Comparison of ENCODE assay signal across 8 cellular contexts in the genomic region with DNA sequence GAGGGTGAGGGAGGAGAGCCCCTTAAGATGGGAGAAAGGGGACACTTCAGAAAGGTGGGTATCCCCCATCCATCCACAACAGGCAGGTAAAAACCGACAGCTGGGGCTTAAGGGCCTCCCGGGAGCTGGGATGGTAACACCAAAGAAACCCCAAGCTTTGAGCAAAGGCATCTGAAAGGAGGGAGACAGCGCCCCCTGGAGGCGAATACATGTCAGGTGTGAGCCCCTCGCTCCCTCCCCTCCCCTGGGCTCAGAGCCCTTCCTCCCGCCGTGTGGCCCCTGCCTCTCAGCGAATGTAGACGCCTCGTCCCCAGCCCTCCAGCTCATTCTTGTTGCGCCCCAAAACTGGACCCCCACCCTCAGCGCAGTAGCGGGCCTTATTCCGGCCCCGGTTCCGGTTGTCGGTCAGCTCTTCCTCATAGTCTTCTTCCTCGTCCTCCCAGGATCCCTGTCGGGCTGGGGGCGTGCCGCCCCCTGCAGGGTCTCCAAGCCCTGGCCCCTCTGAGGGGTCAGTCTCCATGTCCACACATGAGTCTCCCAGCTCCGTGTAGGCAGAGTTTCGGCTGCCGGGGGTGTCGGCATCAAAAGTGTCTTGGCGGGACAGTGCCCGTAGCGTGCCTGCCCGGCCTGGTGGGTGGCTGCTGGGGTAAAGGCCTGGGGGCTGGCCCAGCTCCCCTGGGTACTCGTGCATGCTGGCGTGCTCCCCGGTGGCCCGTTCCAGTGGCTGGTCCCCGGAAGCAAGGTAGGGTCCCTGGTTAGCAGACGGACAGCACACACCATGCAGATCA. TPM values are rescaled to one million over a fixed set of nuclear protein-coding genes. Genes with fewer than 3 reads are reported as not detected.
DNase-seq lines count a peak whose midpoint lies in the region; ATAC-seq and TF ChIP-seq lines count a peak whose summit lies in the region.

No MANE protein-coding gene starts in this region.

- peaks cover 6% of the 10 kb centered on the region for H3K4me1 Mint-ChIP-seq in memory B cell

- peak; percentile 81 for DNase-seq in activated gamma-delta T cell treated with Interleukin-2 at 50 U/mL for 16 hours
- no peak for DNase-seq in activated gamma-delta T cell (lab: John Stamatoyannopoulos, UW)
- DNase-seq in NCI-H510A (lab: John Stamatoyannopoulos, UW): peak; percentile 42
- peak; percentile 65 to 66 for DNase-seq in activated CD4-positive, alpha-beta T cell treated with anti-CD3 and anti-CD28 coated beads, Interleukin-2, amount 50 U/mL, for 24 hours (ENCODE audit: low read depth in 1 of 2, low spot score in 1 of 2)
- peak in 9 of 10 donors; percentile 60 to 79 (median 70) for DNase-seq in dorsolateral prefrontal cortex
- DNase-seq in memory B cell (ENCODE audit: low spot score in 2 of 2): peak; percentile 67 to 74
- peak; percentile 53 to 68 for DNase-seq in stimulated activated CD8-positive, alpha-beta memory T cell treated with anti-CD3 and anti-CD28 coated beads, Interleukin-4, amount 100 ng/mL, for 4 hours (ENCODE audit: low read depth in 2 of 2, low spot score in 1 of 2)

- peak overlapping the region in 9 of 59 donors; percentile 14 to 42 (median 28) for H3K27ac ChIP-seq in dorsolateral prefrontal cortex

- no peak overlapping the region for H3K27ac Mint-ChIP-seq in memory B cell

- peak; percentile 95 for ATAC-seq in memory B cell (ENCODE audit: low read depth)
- ATAC-seq in GM18868 (IDR thresholded peaks at IDR 0.05; ENCODE audit: unreplicated experiment): no peak

- peak; percentile 67 to 95 (median 85) for TF ChIP-seq CTCF in dorsolateral prefrontal cortex (IDR thresholded peaks at IDR 0.05 in 54 of 56, conservative IDR thresholded peaks at IDR 0.05 in 2 of 56; ENCODE audit: low read depth in 1 of 56, partially characterized antibody in 56 of 56)

- H3K27me3 Mint-ChIP-seq in memory B cell: peaks cover 14% of the 10 kb centered on the region

- no peaks in the 10 kb centered on the region for H3K9me3 Mint-ChIP-seq in memory B cell

- H3K4me3 Mint-ChIP-seq in memory B cell: peak overlapping the region; percentile 79

- intact Hi-C loops in dorsolateral prefrontal cortex (cut with DNase I): no loop called here

- H3K4me3 ChIP-seq in dorsolateral prefrontal cortex: peak overlapping the region in 8 of 59 donors; percentile 16 to 39 (median 21)

- H3K36me3 Mint-ChIP-seq in memory B cell: no peaks in the 10 kb centered on the region

- no peaks in the 10 kb centered on the region for H3K27me3 ChIP-seq in dorsolateral prefrontal cortex

RNA-seq across cellular contexts. Expression of gene ARL5C, which starts 9.1 kb away (rescaled TPM):
- total RNA-seq in dorsolateral prefrontal cortex: 1 to 10 TPM in 37 of 120 experiments, under 1 TPM in 58, not detected in 25; 0.18 to 2.6 (median 0.79) TPM

RNA-seq across cellular contexts. Expression of gene CACNB1, which starts 22.4 kb away (rescaled TPM):
- total RNA-seq in dorsolateral prefrontal cortex: 100 to 1,000 TPM in 63 of 120 experiments, 10 to 100 TPM in 57; 43.6 to 155 (median 101) TPM

RNA-seq across cellular contexts. Expression of gene PLXDC1, which starts 23.7 kb away (rescaled TPM):
- total RNA-seq in dorsolateral prefrontal cortex: 10 to 100 TPM; 16.5 to 57.0 (median 33.4) TPM

RNA-seq across cellular contexts. Expression of gene RPL19, which starts 25.0 kb away (rescaled TPM):
- 100 to 1,000 TPM; 415 to 719 (median 536) TPM for total RNA-seq in dorsolateral prefrontal cortex

RNA-seq across cellular contexts. Expression of gene STAC2, which starts 50.6 kb away (rescaled TPM):
- total RNA-seq in dorsolateral prefrontal cortex: 100 to 1,000 TPM in 2 of 120 experiments, 10 to 100 TPM in 118; 16.2 to 113 (median 58.6) TPM
